Comparison of ENCODE assay signal across 9 cellular contexts in genomic region chr7:143395187-143396149, GRCh38. TPM values are rescaled to one million over a fixed set of nuclear protein-coding genes. Genes with fewer than 3 reads are reported as not detected.
DNase-seq lines count a peak whose midpoint lies in the region; ATAC-seq, FAIRE-seq and TF ChIP-seq lines count a peak whose summit lies in the region.
"Had no signal": no experiment of that assay in that cellular context is flagged by ENCODE, and none has a peak within 500 bp of the region (broad histone marks: within the 10 kb centered on the region; RNA-seq: fewer than 3 reads in every experiment).

No MANE protein-coding gene starts in this region.

- intact Hi-C loops in HepG2 (cut with micrococcal nuclease; ENCODE audit: unreplicated experiment), result loop anchor here (1.0 kb wide), 1 partner anchor 14 kb away; the partner anchor contains the start of gene ZYX

- H3K27ac Mint-ChIP-seq in GM23338, result peak overlapping the region; percentile 4; the same call in 1 of the 2 replicates
- H3K27ac Mint-ChIP-seq in activated naive CD8-positive, alpha-beta T cell, result peak overlapping the region; percentile 70

- in situ Hi-C loops in HepG2 (cut with HindIII; ENCODE audit: extremely low pct_ligation_motif_present, low pct_unique_long_range_greater_than_20kb), result loop anchor here (25.0 kb wide), 1 partner anchor 517 kb away; the partner anchor contains the start of gene TCAF1

- H3K36me3 ChIP-seq in GM23338 (ENCODE audit: insufficient read depth) (peaks cover 41% of the 10 kb centered on the region), HepG2 (replicated peaks in 1 of 2; ENCODE audit: control insufficient read depth in 1 of 2, insufficient read depth in 2 of 2, low read length in 2 of 2) (peaks cover 0 to 3% of the 10 kb centered on the region in 2 experiments; a peak in 1 of 5 replicates)

- ATAC-seq in GM23338 (peak; percentile 16), HepG2 (peak; percentile 88), GM21360 (IDR thresholded peaks at IDR 0.05; ENCODE audit: unreplicated experiment) (no peak), GM21447 (IDR thresholded peaks at IDR 0.05; ENCODE audit: unreplicated experiment) (no peak)

- H3K9ac ChIP-seq in HepG2 (ENCODE audit: insufficient read depth, low read depth, low read length), result peak overlapping the region; percentile 27; the same call in 1 of the 2 replicates

- peak; percentile 3 for TF ChIP-seq CTCF in AG09319 (IDR thresholded peaks at IDR 0.05; ENCODE audit: low read depth, low read length)
- TF ChIP-seq CTCF in GM23338 (conservative IDR thresholded peaks at IDR 0.05; ENCODE audit: low read depth in 2 of 2), result no peak; a peak in 1 of 4 replicates
- peak; percentile 42 for TF ChIP-seq CTCF in HepG2 (CRISPR knock-in tag; IDR thresholded peaks at IDR 0.05)

- H3K27me3 ChIP-seq in GM23338 (ENCODE audit: insufficient read depth), result no peaks in the 10 kb centered on the region
- no peaks in the 10 kb centered on the region for H3K27me3 ChIP-seq in HepG2 (ENCODE audit: control insufficient read depth in 1 of 2, insufficient read depth in 2 of 2, low read length in 2 of 2)

- no peak overlapping the region for H3K4me3 Mint-ChIP-seq in GM23338
- H3K4me3 Mint-ChIP-seq in activated naive CD8-positive, alpha-beta T cell, result no peak overlapping the region

- H3K79me2 ChIP-seq in GM23338 (replicated peaks; ENCODE audit: insufficient read depth) (0 out of 2 replicates have a peak, but pooled peaks cover 5% of the 10 kb centered on the region), HepG2 (ENCODE audit: insufficient read depth, low read length) (no peaks in the 10 kb centered on the region)

- BruUV-seq in HepG2 (replicated peaks; lab: Mats Ljungman, UMichigan), result no TSS peak

- DNase-seq in AG09319 (ENCODE audit: extremely low read depth, low read depth) (no peak), GM23338 (ENCODE audit: low spot score) (peak; percentile 63), HepG2 (ENCODE audit: low spot score) (peak; percentile 85)
- no peak for DNase-seq in activated CD8-positive, alpha-beta memory T cell treated with anti-CD3 and anti-CD28 coated beads, Interleukin-2, amount 50 U/mL, for 48 hours
- no peak for DNase-seq in activated CD4-positive, CD25-positive, alpha-beta regulatory T cell (lab: John Stamatoyannopoulos, UW)
- DNase-seq: NCI-H526 had no signal

- no peak overlapping the region for H3K4me3 ChIP-seq in GM23338
- peak overlapping the region in 1 of 3 experiments; percentile 47; a peak in 3 of 6 replicates for H3K4me3 ChIP-seq in HepG2 (replicated peaks in 1 of 3; ENCODE audit: insufficient read depth in 1 of 3, low read depth in 2 of 3, low read length in 3 of 3)

- WGBS in HepG2 (ENCODE audit: low lambda C conversion rate), result 31% methylated on average over 15 of the region's 21 CpGs

- CTCF ChIA-PET in HepG2 (lab: Yijun Ruan, JAX; ENCODE audit: low intra/inter-chr PET ratio, low total read pairs), result no interaction called here

- TF ChIP-seq EP300 in HepG2 (IDR thresholded peaks at IDR 0.05; ENCODE audit: low read depth in 2 of 2, low read length in 2 of 2), result peak; percentile 47 to 71
- TF ChIP-seq EP300 in HepG2 (CRISPR knock-in tag; IDR thresholded peaks at IDR 0.05; ENCODE audit: borderline replicate concordance), result peak; percentile 54; the same call in 1 of the 2 replicates

- H3F3A ChIP-seq in GM23338 (replicated peaks; ENCODE audit: low read depth), result peaks cover 37% of the 10 kb centered on the region

- H3K4me2 ChIP-seq in GM23338 (no peak overlapping the region), HepG2 (ENCODE audit: low read depth, low read length) (peak overlapping the region; percentile 78)

- no peaks in the 10 kb centered on the region for H3K9me2 ChIP-seq in GM23338 (ENCODE audit: insufficient read depth)

- H2AFZ ChIP-seq in GM23338, result no peak overlapping the region
- H2AFZ ChIP-seq in HepG2 (ENCODE audit: low read length), result no peak overlapping the region

- no peaks in the 10 kb centered on the region; the same call in 2 of the 3 replicates for H3K4me1 Mint-ChIP-seq in GM23338
- H3K4me1 Mint-ChIP-seq in activated naive CD8-positive, alpha-beta T cell (ENCODE audit: low read depth), result peaks cover 13% of the 10 kb centered on the region

- POLR2A ChIA-PET in HepG2 (lab: Yijun Ruan, JAX), result interaction anchor here (0.7 to 2.5 kb wide), 10 partner anchors 10 to 505 kb away, joined by 3 to 24 read pairs (median 6); partner anchors contain the start of genes CASP2, EPHA1 and GSTK1

- peak; percentile 91 for FAIRE-seq in HepG2 (lab: Jason Lieb, UNC)

- peak; percentile 18 to 48; a peak in 2 of 4 replicates for TF ChIP-seq POLR2A in HepG2 (IDR thresholded peaks at IDR 0.05; ENCODE audit: insufficient read depth in 1 of 2, low read depth in 2 of 2, low read length in 2 of 2)

- no peaks in the 10 kb centered on the region; the same call in 2 of the 3 replicates for H3K9me3 Mint-ChIP-seq in GM23338
- H3K9me3 Mint-ChIP-seq in activated naive CD8-positive, alpha-beta T cell (ENCODE audit: low read depth), result no peaks in the 10 kb centered on the region

- no peak for TF ChIP-seq RAD21 in HepG2 (CRISPR knock-in tag; IDR thresholded peaks at IDR 0.05)

- H3K4me1 ChIP-seq in GM23338 (ENCODE audit: insufficient read depth) (no peaks in the 10 kb centered on the region; the same call in 1 of the 2 replicates), HepG2 (ENCODE audit: insufficient read depth, low read length) (peaks cover 61% of the 10 kb centered on the region)

- H3K27me3 Mint-ChIP-seq in GM23338 (ENCODE audit: insufficient read depth, low read depth, poor library complexity), result peaks cover 15% of the 10 kb centered on the region
- no peaks in the 10 kb centered on the region for H3K27me3 Mint-ChIP-seq in activated naive CD8-positive, alpha-beta T cell

- H4K20me1 ChIP-seq in GM23338 (replicated peaks; ENCODE audit: insufficient read depth) (peaks cover 5% of the 10 kb centered on the region), HepG2 (ENCODE audit: insufficient read depth, low read length) (no peaks in the 10 kb centered on the region)

- H3K36me3 Mint-ChIP-seq in GM23338 (ENCODE audit: low read depth), result peaks cover 96% of the 10 kb centered on the region
- no peaks in the 10 kb centered on the region for H3K36me3 Mint-ChIP-seq in activated naive CD8-positive, alpha-beta T cell

- H3K9me3 ChIP-seq in HepG2 (ENCODE audit: low read length), result no peaks in the 10 kb centered on the region

- H3K27ac ChIP-seq in GM23338 (ENCODE audit: low read depth) (no peak overlapping the region), HepG2 (ENCODE audit: extremely low read length, insufficient read depth, low read length) (peak overlapping the region; percentile 66)

RNA-seq across cellular contexts. Expression of gene EPHA1, which starts 13.2 kb away (rescaled TPM):
- 119 and 154 TPM in 2 replicates for total RNA-seq in GM23338 (2014; rRNA removed; shearing (Covaris generic))
- polyA plus RNA-seq in GM23338 (2016; fragmentation: Nextera tagmentation; extraction: Ambion mirVana) (60.7 and 66.1 TPM in 2 replicates), HepG2 (2011; rRNA removed) (4.6 and 8.1 TPM in 2 replicates)
- total RNA-seq in HepG2 (2016; rRNA removed; fragmentation: Illumina TruSeq; extraction: Trizol), result 7.7 and 17.1 TPM in 2 replicates
- total RNA-seq in HepG2 (2016; cell fraction: cytosol; rRNA removed; fragmentation: Illumina TruSeq; extraction: Trizol; ENCODE audit: low read depth), result 2.7 and 3.2 TPM in 2 replicates
- 7.0 and 14.9 TPM in 2 replicates for total RNA-seq in HepG2 (2016; cell fraction: insoluble cytoplasmic fraction; rRNA removed; fragmentation: Illumina TruSeq; extraction: Trizol)
- total RNA-seq in HepG2 (2016; cell fraction: membrane; rRNA removed; fragmentation: Illumina TruSeq; extraction: Trizol), result 5.7 and 6.3 TPM in 2 replicates
- total RNA-seq in HepG2 (2016; cell fraction: nucleus; rRNA removed; fragmentation: Illumina TruSeq; extraction: Trizol), result 14.0 and 17.5 TPM in 2 replicates
- 4.3 and 5.5 TPM in 2 replicates for polyA plus RNA-seq in HepG2 (2011; cell fraction: cytosol; rRNA removed)
- polyA plus RNA-seq in HepG2 (2011; cell fraction: nucleus; rRNA removed), result 9.8 and 14.1 TPM in 2 replicates
- 4.8 and 5.8 TPM in 2 replicates for polyA plus RNA-seq in HepG2 (2012)
- polyA plus RNA-seq in HepG2 (2016; cell fraction: cytosol; fragmentation: Illumina TruSeq; extraction: Trizol; ENCODE audit: low read depth), result 1.9 and 2.5 TPM in 2 replicates
- polyA plus RNA-seq in HepG2 (2016; cell fraction: insoluble cytoplasmic fraction; fragmentation: Illumina TruSeq; extraction: Trizol; ENCODE audit: low read depth), result 4.8 and 8.3 TPM in 2 replicates
- polyA plus RNA-seq in HepG2 (2016; cell fraction: membrane; fragmentation: Illumina TruSeq; extraction: Trizol; ENCODE audit: low read depth), result 2.9 and 3.6 TPM in 2 replicates
- 17.9 and 25.7 TPM in 2 replicates for polyA plus RNA-seq in HepG2 (2016; cell fraction: nucleus; fragmentation: Illumina TruSeq; extraction: Trizol; ENCODE audit: insufficient read depth, low read depth)
- polyA minus RNA-seq in HepG2 (2011; rRNA and poly(A)+ RNA removed; ENCODE audit: low replicate concordance), result 0.07 and 13.9 TPM in 2 replicates
- polyA minus RNA-seq in HepG2 (2011; cell fraction: cytosol; rRNA and poly(A)+ RNA removed), result 4.2 and 4.4 TPM in 2 replicates
- polyA minus RNA-seq in HepG2 (2011; cell fraction: nucleus; rRNA and poly(A)+ RNA removed), result 8.0 and 8.8 TPM in 2 replicates

RNA-seq across cellular contexts. Expression of gene ZYX, which starts 14.3 kb away (rescaled TPM):
- 132 and 141 TPM in 2 replicates for total RNA-seq in GM23338 (2014; rRNA removed; shearing (Covaris generic))
- polyA plus RNA-seq in GM23338 (2016; fragmentation: Nextera tagmentation; extraction: Ambion mirVana), result 108 and 111 TPM in 2 replicates
- total RNA-seq in HepG2 (2016; rRNA removed; fragmentation: Illumina TruSeq; extraction: Trizol), result 13.1 and 13.7 TPM in 2 replicates
- total RNA-seq in HepG2 (2016; cell fraction: cytosol; rRNA removed; fragmentation: Illumina TruSeq; extraction: Trizol; ENCODE audit: low read depth), result 4.5 and 5.0 TPM in 2 replicates
- 13.1 and 14.8 TPM in 2 replicates for total RNA-seq in HepG2 (2016; cell fraction: insoluble cytoplasmic fraction; rRNA removed; fragmentation: Illumina TruSeq; extraction: Trizol)
- total RNA-seq in HepG2 (2016; cell fraction: membrane; rRNA removed; fragmentation: Illumina TruSeq; extraction: Trizol), result 14.4 and 16.8 TPM in 2 replicates
- 17.7 and 17.8 TPM in 2 replicates for total RNA-seq in HepG2 (2016; cell fraction: nucleus; rRNA removed; fragmentation: Illumina TruSeq; extraction: Trizol)
- polyA plus RNA-seq in HepG2 (2011; rRNA removed), result 9.9 and 10.5 TPM in 2 replicates
- 5.3 and 6.8 TPM in 2 replicates for polyA plus RNA-seq in HepG2 (2011; cell fraction: cytosol; rRNA removed)
- polyA plus RNA-seq in HepG2 (2011; cell fraction: nucleus; rRNA removed), result 39.4 and 48.1 TPM in 2 replicates
- 28.9 and 45.1 TPM in 2 replicates for polyA plus RNA-seq in HepG2 (2012)
- polyA plus RNA-seq in HepG2 (2016; cell fraction: cytosol; fragmentation: Illumina TruSeq; extraction: Trizol; ENCODE audit: low read depth), result 21.1 and 21.6 TPM in 2 replicates
- polyA plus RNA-seq in HepG2 (2016; cell fraction: insoluble cytoplasmic fraction; fragmentation: Illumina TruSeq; extraction: Trizol; ENCODE audit: low read depth), result 42.5 and 68.7 TPM in 2 replicates
- polyA plus RNA-seq in HepG2 (2016; cell fraction: membrane; fragmentation: Illumina TruSeq; extraction: Trizol; ENCODE audit: low read depth), result 38.4 and 41.1 TPM in 2 replicates
- 65.4 and 70.0 TPM in 2 replicates for polyA plus RNA-seq in HepG2 (2016; cell fraction: nucleus; fragmentation: Illumina TruSeq; extraction: Trizol; ENCODE audit: insufficient read depth, low read depth)
- 21.6 and 35.6 TPM in 2 replicates for polyA minus RNA-seq in HepG2 (2011; rRNA and poly(A)+ RNA removed; ENCODE audit: low replicate concordance)
- 17.9 and 21.7 TPM in 2 replicates for polyA minus RNA-seq in HepG2 (2011; cell fraction: cytosol; rRNA and poly(A)+ RNA removed)
- polyA minus RNA-seq in HepG2 (2011; cell fraction: nucleus; rRNA and poly(A)+ RNA removed), result 22.5 and 32.2 TPM in 2 replicates

RNA-seq across cellular contexts. Expression of gene FAM131B, which starts 33.0 kb away (rescaled TPM):
- total RNA-seq in GM23338 (2014; rRNA removed; shearing (Covaris generic)), result 28.8 and 30.2 TPM in 2 replicates
- polyA plus RNA-seq in GM23338 (2016; fragmentation: Nextera tagmentation; extraction: Ambion mirVana) (4.7 and 5.4 TPM in 2 replicates), HepG2 (2011; rRNA removed) (not detected in 2 replicates)
- total RNA-seq in HepG2 (2016; rRNA removed; fragmentation: Illumina TruSeq; extraction: Trizol), result 0.07 TPM in 1 of 2 replicates, not detected in the other
- total RNA-seq in HepG2 (2016; cell fraction: cytosol; rRNA removed; fragmentation: Illumina TruSeq; extraction: Trizol; ENCODE audit: low read depth), result not detected in 2 replicates
- total RNA-seq in HepG2 (2016; cell fraction: insoluble cytoplasmic fraction; rRNA removed; fragmentation: Illumina TruSeq; extraction: Trizol), result 0.15 TPM in 1 of 2 replicates, not detected in the other
- total RNA-seq in HepG2 (2016; cell fraction: membrane; rRNA removed; fragmentation: Illumina TruSeq; extraction: Trizol), result not detected in 2 replicates
- not detected in 2 replicates for total RNA-seq in HepG2 (2016; cell fraction: nucleus; rRNA removed; fragmentation: Illumina TruSeq; extraction: Trizol)
- polyA plus RNA-seq in HepG2 (2011; cell fraction: cytosol; rRNA removed), result not detected in 2 replicates
- not detected in 2 replicates for polyA plus RNA-seq in HepG2 (2011; cell fraction: nucleus; rRNA removed)
- polyA plus RNA-seq in HepG2 (2012), result not detected in 2 replicates
- not detected in 2 replicates for polyA plus RNA-seq in HepG2 (2016; cell fraction: cytosol; fragmentation: Illumina TruSeq; extraction: Trizol; ENCODE audit: low read depth)
- polyA plus RNA-seq in HepG2 (2016; cell fraction: insoluble cytoplasmic fraction; fragmentation: Illumina TruSeq; extraction: Trizol; ENCODE audit: low read depth), result not detected in 2 replicates
- polyA plus RNA-seq in HepG2 (2016; cell fraction: membrane; fragmentation: Illumina TruSeq; extraction: Trizol; ENCODE audit: low read depth), result not detected in 2 replicates
- polyA plus RNA-seq in HepG2 (2016; cell fraction: nucleus; fragmentation: Illumina TruSeq; extraction: Trizol; ENCODE audit: insufficient read depth, low read depth), result not detected in 2 replicates
- 0.54 TPM in 1 of 2 replicates, not detected in the other for polyA minus RNA-seq in HepG2 (2011; rRNA and poly(A)+ RNA removed; ENCODE audit: low replicate concordance)
- not detected in 2 replicates for polyA minus RNA-seq in HepG2 (2011; cell fraction: cytosol; rRNA and poly(A)+ RNA removed)
- not detected in 2 replicates for polyA minus RNA-seq in HepG2 (2011; cell fraction: nucleus; rRNA and poly(A)+ RNA removed)

RNA-seq across cellular contexts. Expression of gene TAS2R60, which starts 47.8 kb away (rescaled TPM):
- 4.0 and 5.0 TPM in 2 replicates for total RNA-seq in GM23338 (2014; rRNA removed; shearing (Covaris generic))
- polyA plus RNA-seq in GM23338 (2016; fragmentation: Nextera tagmentation; extraction: Ambion mirVana) (0.37 TPM in 1 of 2 replicates, not detected in the other), HepG2 (2011; rRNA removed) (not detected in 2 replicates)
- total RNA-seq in HepG2 (2016; rRNA removed; fragmentation: Illumina TruSeq; extraction: Trizol), result not detected in 2 replicates
- not detected in 2 replicates for total RNA-seq in HepG2 (2016; cell fraction: cytosol; rRNA removed; fragmentation: Illumina TruSeq; extraction: Trizol; ENCODE audit: low read depth)
- not detected in 2 replicates for total RNA-seq in HepG2 (2016; cell fraction: insoluble cytoplasmic fraction; rRNA removed; fragmentation: Illumina TruSeq; extraction: Trizol)
- total RNA-seq in HepG2 (2016; cell fraction: membrane; rRNA removed; fragmentation: Illumina TruSeq; extraction: Trizol), result not detected in 2 replicates
- not detected in 2 replicates for total RNA-seq in HepG2 (2016; cell fraction: nucleus; rRNA removed; fragmentation: Illumina TruSeq; extraction: Trizol)
- polyA plus RNA-seq in HepG2 (2011; cell fraction: cytosol; rRNA removed), result not detected in 2 replicates
- not detected in 2 replicates for polyA plus RNA-seq in HepG2 (2011; cell fraction: nucleus; rRNA removed)
- polyA plus RNA-seq in HepG2 (2012), result not detected in 2 replicates
- polyA plus RNA-seq in HepG2 (2016; cell fraction: cytosol; fragmentation: Illumina TruSeq; extraction: Trizol; ENCODE audit: low read depth), result not detected in 2 replicates
- polyA plus RNA-seq in HepG2 (2016; cell fraction: insoluble cytoplasmic fraction; fragmentation: Illumina TruSeq; extraction: Trizol; ENCODE audit: low read depth), result not detected in 2 replicates
- not detected in 2 replicates for polyA plus RNA-seq in HepG2 (2016; cell fraction: membrane; fragmentation: Illumina TruSeq; extraction: Trizol; ENCODE audit: low read depth)
- not detected in 2 replicates for polyA plus RNA-seq in HepG2 (2016; cell fraction: nucleus; fragmentation: Illumina TruSeq; extraction: Trizol; ENCODE audit: insufficient read depth, low read depth)
- not detected in 2 replicates for polyA minus RNA-seq in HepG2 (2011; rRNA and poly(A)+ RNA removed; ENCODE audit: low replicate concordance)
- not detected in 2 replicates for polyA minus RNA-seq in HepG2 (2011; cell fraction: cytosol; rRNA and poly(A)+ RNA removed)
- polyA minus RNA-seq in HepG2 (2011; cell fraction: nucleus; rRNA and poly(A)+ RNA removed), result not detected in 2 replicates

Comparison
In these comparisons a context has a peak if more than half of its experiments do, and no peak if none do; other contexts are left out.
1. DNase-seq: peak in GM23338 (single experiment) and HepG2 (single experiment); none in AG09319 (single experiment), activated CD8-positive, alpha-beta memory T cell treated with anti-CD3 and anti-CD28 coated beads, Interleukin-2, amount 50 U/mL, for 48 hours (single experiment) and activated CD4-positive, CD25-positive, alpha-beta regulatory T cell (0 of 4).
2. CTCF ChIP-seq: peak in AG09319 (single experiment) and HepG2 (single experiment); none in GM23338 (0 of 2).
3. ATAC-seq: peak in GM23338 (single experiment) and HepG2 (single experiment); none in GM21360 (single experiment) and GM21447 (single experiment).
4. RNA of gene FAM131B, which starts 33.0 kb away (total RNA-seq): 28.8 to 30.2 TPM in GM23338; 0.07 to 0.15 TPM in HepG2; every median in the first group is over 10 times any median in the second.